In the genomic region with DNA sequence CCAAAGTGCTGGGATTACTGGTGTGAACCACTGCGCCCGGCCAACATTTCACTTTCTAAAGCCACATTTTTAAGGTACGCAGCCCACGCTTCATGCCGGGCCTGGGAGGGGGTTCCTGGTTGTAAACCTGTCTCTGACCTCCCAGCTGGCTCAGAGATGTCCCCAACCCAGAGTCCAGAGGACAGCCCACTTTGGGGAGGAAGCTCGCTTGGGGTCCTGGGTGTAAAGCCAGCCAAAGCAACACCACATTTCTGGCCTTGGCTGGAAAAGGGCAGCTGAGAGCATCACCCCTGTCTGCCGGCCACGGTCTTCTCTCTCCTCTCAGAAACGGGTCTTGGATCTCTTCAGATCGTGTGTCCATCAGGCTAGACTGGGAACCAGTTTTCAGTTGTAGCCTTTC, we compare ENCODE assay signal across 1 cellular context.
TF ChIP-seq lines count a peak whose summit lies in the region.

No MANE protein-coding gene starts in this region.

TF ChIP-seq in A549, 52 proteins besides CTCF, POLR2A, EP300 and RAD21 (continued from another document):
- no peak for TF ChIP-seq REST (IDR thresholded peaks at IDR 0.05)
- TF ChIP-seq ESRRA (IDR thresholded peaks at IDR 0.05; ENCODE audit: borderline replicate concordance, low read length), result no peak
- no peak for TF ChIP-seq KDM5A (IDR thresholded peaks at IDR 0.05)
- TF ChIP-seq ZFP36 (IDR thresholded peaks at IDR 0.05; ENCODE audit: borderline replicate concordance, partially characterized antibody), result no peak
